In genomic region chr1:234545512-234546386, GRCh38 we compare ENCODE assay signal across 2 cellular contexts.
TF ChIP-seq lines count a peak whose summit lies in the region.

No MANE protein-coding gene starts in this region.

TF ChIP-seq in SK-N-SH, 30 proteins besides CTCF, POLR2A, EP300 and RAD21 (continued from another document):
- TF ChIP-seq MEF2A (IDR thresholded peaks at IDR 0.05; ENCODE audit: borderline replicate concordance, low read depth) (no peak), SMC3 (IDR thresholded peaks at IDR 0.05; ENCODE audit: low read depth, low read length) (no peak), POLR2AphosphoS5 (IDR thresholded peaks at IDR 0.05; ENCODE audit: low read depth, low read length) (no peak), NRF1 (IDR thresholded peaks at IDR 0.05; ENCODE audit: low read depth, low read length) (no peak), MXI1 (IDR thresholded peaks at IDR 0.05; ENCODE audit: low read depth, low read length) (no peak), RCOR1 (IDR thresholded peaks at IDR 0.05; ENCODE audit: low read length) (no peak), TEAD4 (IDR thresholded peaks at IDR 0.05; ENCODE audit: borderline replicate concordance, insufficient read depth) (no peak)
- TF ChIP-seq, protein P1, sequence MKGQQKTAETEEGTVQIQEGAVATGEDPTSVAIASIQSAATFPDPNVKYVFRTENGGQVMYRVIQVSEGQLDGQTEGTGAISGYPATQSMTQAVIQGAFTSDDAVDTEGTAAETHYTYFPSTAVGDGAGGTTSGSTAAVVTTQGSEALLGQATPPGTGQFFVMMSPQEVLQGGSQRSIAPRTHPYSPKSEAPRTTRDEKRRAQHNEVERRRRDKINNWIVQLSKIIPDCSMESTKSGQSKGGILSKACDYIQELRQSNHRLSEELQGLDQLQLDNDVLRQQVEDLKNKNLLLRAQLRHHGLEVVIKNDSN (IDR thresholded peaks at IDR 0.05; ENCODE audit: borderline replicate concordance, low read depth), result no peak

TF ChIP-seq in HepG2, 621 proteins besides CTCF, POLR2A, EP300 and RAD21 (continued from another document and continues in another):
- TF ChIP-seq, protein P2, sequence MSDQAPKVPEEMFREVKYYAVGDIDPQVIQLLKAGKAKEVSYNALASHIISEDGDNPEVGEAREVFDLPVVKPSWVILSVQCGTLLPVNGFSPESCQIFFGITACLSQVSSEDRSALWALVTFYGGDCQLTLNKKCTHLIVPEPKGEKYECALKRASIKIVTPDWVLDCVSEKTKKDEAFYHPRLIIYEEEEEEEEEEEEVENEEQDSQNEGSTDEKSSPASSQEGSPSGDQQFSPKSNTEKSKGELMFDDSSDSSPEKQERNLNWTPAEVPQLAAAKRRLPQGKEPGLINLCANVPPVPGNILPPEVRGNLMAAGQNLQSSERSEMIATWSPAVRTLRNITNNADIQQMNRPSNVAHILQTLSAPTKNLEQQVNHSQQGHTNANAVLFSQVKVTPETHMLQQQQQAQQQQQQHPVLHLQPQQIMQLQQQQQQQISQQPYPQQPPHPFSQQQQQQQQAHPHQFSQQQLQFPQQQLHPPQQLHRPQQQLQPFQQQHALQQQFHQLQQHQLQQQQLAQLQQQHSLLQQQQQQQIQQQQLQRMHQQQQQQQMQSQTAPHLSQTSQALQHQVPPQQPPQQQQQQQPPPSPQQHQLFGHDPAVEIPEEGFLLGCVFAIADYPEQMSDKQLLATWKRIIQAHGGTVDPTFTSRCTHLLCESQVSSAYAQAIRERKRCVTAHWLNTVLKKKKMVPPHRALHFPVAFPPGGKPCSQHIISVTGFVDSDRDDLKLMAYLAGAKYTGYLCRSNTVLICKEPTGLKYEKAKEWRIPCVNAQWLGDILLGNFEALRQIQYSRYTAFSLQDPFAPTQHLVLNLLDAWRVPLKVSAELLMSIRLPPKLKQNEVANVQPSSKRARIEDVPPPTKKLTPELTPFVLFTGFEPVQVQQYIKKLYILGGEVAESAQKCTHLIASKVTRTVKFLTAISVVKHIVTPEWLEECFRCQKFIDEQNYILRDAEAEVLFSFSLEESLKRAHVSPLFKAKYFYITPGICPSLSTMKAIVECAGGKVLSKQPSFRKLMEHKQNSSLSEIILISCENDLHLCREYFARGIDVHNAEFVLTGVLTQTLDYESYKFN (CRISPR knock-in tag; conservative IDR thresholded peaks at IDR 0.05), result peak; percentile 85
- TF ChIP-seq ZNF777 (CRISPR knock-in tag; IDR thresholded peaks at IDR 0.05), result no peak
- no peak for TF ChIP-seq TOPORS (CRISPR knock-in tag; IDR thresholded peaks at IDR 0.05)
- TF ChIP-seq RNF2 (conservative IDR thresholded peaks at IDR 0.05; ENCODE audit: low read depth), result peak; percentile 62; the same call in 1 of the 2 replicates
- peak; percentile 84 for TF ChIP-seq MAFG (CRISPR knock-in tag; IDR thresholded peaks at IDR 0.05)
- no peak for TF ChIP-seq MYPOP (CRISPR knock-in tag; IDR thresholded peaks at IDR 0.05)
- peak; percentile 59 for TF ChIP-seq MTA1 (CRISPR knock-in tag; IDR thresholded peaks at IDR 0.05; ENCODE audit: borderline replicate concordance)
- TF ChIP-seq STAG1 (CRISPR knock-in tag; IDR thresholded peaks at IDR 0.05), result peak; percentile 50
- TF ChIP-seq ZNF672 (CRISPR knock-in tag; IDR thresholded peaks at IDR 0.05), result no peak
- peak; percentile 82; the same call in 1 of the 2 replicates for TF ChIP-seq GLI4 (CRISPR knock-in tag; IDR thresholded peaks at IDR 0.05; ENCODE audit: borderline replicate concordance)
- TF ChIP-seq AKAP8 (CRISPR knock-in tag; IDR thresholded peaks at IDR 0.05), result 0 out of 2 replicates have a peak, but pooled peaks have one; percentile 47
- TF ChIP-seq ZNF652 (CRISPR knock-in tag; IDR thresholded peaks at IDR 0.05; ENCODE audit: borderline replicate concordance, low read depth), result no peak
- 0 out of 2 replicates have a peak, but pooled peaks have one; percentile 38 for TF ChIP-seq ZNF335 (CRISPR knock-in tag; IDR thresholded peaks at IDR 0.05)
- no peak for TF ChIP-seq TAF1 (CRISPR knock-in tag; IDR thresholded peaks at IDR 0.05)
- TF ChIP-seq ZNF382 (CRISPR knock-in tag; IDR thresholded peaks at IDR 0.05; ENCODE audit: borderline replicate concordance), result no peak
- peak; percentile 94 for TF ChIP-seq TEAD3 (CRISPR knock-in tag; optimal IDR thresholded peaks at IDR 0.05; ENCODE audit: borderline replicate concordance)
- TF ChIP-seq NCOR1 (IDR thresholded peaks at IDR 0.05; ENCODE audit: borderline replicate concordance, low read length), result peak; percentile 71
- 0 out of 2 replicates have a peak, but pooled peaks have one; percentile 27 for TF ChIP-seq HDAC1 (CRISPR knock-in tag; IDR thresholded peaks at IDR 0.05)
- TF ChIP-seq, protein P3, sequence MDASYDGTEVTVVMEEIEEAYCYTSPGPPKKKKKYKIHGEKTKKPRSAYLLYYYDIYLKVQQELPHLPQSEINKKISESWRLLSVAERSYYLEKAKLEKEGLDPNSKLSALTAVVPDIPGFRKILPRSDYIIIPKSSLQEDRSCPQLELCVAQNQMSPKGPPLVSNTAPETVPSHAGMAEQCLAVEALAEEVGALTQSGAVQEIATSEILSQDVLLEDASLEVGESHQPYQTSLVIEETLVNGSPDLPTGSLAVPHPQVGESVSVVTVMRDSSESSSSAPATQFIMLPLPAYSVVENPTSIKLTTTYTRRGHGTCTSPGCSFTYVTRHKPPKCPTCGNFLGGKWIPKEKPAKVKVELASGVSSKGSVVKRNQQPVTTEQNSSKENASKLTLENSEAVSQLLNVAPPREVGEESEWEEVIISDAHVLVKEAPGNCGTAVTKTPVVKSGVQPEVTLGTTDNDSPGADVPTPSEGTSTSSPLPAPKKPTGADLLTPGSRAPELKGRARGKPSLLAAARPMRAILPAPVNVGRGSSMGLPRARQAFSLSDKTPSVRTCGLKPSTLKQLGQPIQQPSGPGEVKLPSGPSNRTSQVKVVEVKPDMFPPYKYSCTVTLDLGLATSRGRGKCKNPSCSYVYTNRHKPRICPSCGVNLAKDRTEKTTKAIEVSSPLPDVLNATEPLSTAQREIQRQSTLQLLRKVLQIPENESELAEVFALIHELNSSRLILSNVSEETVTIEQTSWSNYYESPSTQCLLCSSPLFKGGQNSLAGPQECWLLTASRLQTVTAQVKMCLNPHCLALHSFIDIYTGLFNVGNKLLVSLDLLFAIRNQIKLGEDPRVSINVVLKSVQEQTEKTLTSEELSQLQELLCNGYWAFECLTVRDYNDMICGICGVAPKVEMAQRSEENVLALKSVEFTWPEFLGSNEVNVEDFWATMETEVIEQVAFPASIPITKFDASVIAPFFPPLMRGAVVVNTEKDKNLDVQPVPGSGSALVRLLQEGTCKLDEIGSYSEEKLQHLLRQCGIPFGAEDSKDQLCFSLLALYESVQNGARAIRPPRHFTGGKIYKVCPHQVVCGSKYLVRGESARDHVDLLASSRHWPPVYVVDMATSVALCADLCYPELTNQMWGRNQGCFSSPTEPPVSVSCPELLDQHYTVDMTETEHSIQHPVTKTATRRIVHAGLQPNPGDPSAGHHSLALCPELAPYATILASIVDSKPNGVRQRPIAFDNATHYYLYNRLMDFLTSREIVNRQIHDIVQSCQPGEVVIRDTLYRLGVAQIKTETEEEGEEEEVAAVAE (CRISPR knock-in tag; IDR thresholded peaks at IDR 0.05; ENCODE audit: borderline replicate concordance), result peak; percentile 65; the same call in 1 of the 2 replicates
- 0 out of 2 replicates have a peak, but pooled peaks have one; percentile 38 for TF ChIP-seq HBP1 (CRISPR knock-in tag; IDR thresholded peaks at IDR 0.05; ENCODE audit: low read depth)
- 0 out of 2 replicates have a peak, but pooled peaks have one; percentile 48 for TF ChIP-seq ZNF557 (CRISPR knock-in tag; IDR thresholded peaks at IDR 0.05)
- peak; percentile 48; the same call in 1 of the 2 replicates for TF ChIP-seq ZNF687 (CRISPR knock-in tag; IDR thresholded peaks at IDR 0.05)
- TF ChIP-seq, protein P4, sequence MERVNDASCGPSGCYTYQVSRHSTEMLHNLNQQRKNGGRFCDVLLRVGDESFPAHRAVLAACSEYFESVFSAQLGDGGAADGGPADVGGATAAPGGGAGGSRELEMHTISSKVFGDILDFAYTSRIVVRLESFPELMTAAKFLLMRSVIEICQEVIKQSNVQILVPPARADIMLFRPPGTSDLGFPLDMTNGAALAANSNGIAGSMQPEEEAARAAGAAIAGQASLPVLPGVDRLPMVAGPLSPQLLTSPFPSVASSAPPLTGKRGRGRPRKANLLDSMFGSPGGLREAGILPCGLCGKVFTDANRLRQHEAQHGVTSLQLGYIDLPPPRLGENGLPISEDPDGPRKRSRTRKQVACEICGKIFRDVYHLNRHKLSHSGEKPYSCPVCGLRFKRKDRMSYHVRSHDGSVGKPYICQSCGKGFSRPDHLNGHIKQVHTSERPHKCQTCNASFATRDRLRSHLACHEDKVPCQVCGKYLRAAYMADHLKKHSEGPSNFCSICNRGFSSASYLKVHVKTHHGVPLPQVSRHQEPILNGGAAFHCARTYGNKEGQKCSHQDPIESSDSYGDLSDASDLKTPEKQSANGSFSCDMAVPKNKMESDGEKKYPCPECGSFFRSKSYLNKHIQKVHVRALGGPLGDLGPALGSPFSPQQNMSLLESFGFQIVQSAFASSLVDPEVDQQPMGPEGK (CRISPR knock-in tag; IDR thresholded peaks at IDR 0.05), result 0 out of 2 replicates have a peak, but pooled peaks have one; percentile 19
- peak; percentile 48; the same call in 1 of the 2 replicates for TF ChIP-seq ZFP36L1 (CRISPR knock-in tag; IDR thresholded peaks at IDR 0.05)
- peak; percentile 66; the same call in 1 of the 2 replicates for TF ChIP-seq MEIS1 (CRISPR knock-in tag; IDR thresholded peaks at IDR 0.05; ENCODE audit: borderline replicate concordance)
- TF ChIP-seq TBL1XR1 (IDR thresholded peaks at IDR 0.05; ENCODE audit: borderline replicate concordance, low read length, partially characterized antibody), result peak; percentile 53
- TF ChIP-seq HNF1B (CRISPR knock-in tag; IDR thresholded peaks at IDR 0.05), result peak; percentile 71; the same call in 1 of the 2 replicates
- TF ChIP-seq CREB3 (CRISPR knock-in tag; IDR thresholded peaks at IDR 0.05), result no peak
- peak; percentile 52; the same call in 1 of the 2 replicates for TF ChIP-seq ZNF614 (CRISPR knock-in tag; IDR thresholded peaks at IDR 0.05; ENCODE audit: borderline replicate concordance)
- peak; percentile 45; the same call in 1 of the 2 replicates for TF ChIP-seq ZNF644 (CRISPR knock-in tag; IDR thresholded peaks at IDR 0.05; ENCODE audit: low read depth)
- peak; percentile 44; the same call in 1 of the 2 replicates for TF ChIP-seq THAP11 (CRISPR knock-in tag; IDR thresholded peaks at IDR 0.05)
- no peak for TF ChIP-seq CBX1 (IDR thresholded peaks at IDR 0.05; ENCODE audit: low read depth)
